ENCODE assay signal across 6 cellular contexts in the genomic region with DNA sequence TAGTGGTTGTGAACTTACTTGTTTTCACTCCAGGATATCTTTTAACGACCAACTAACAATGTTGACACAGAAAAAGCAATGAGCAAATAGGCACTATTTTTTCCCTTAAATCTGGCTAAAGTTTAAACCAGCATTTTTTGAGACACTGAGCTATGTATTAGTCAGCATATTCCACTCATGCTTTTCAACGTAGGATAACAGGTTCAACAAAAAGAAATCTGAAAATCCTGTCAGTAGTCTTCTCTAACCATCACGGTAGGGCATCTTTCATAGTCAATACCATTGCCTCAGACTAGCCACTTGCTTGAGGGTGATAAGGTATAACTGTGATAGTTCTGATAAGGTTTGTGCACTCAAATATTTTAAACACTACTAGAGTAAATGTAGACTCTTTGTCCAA.
"Had no signal": no experiment of that assay in that cellular context is flagged by ENCODE, and none has a peak within 500 bp of the region (broad histone marks: within the 10 kb centered on the region; RNA-seq: fewer than 3 reads in every experiment).

No MANE protein-coding gene starts in this region.

- H3K27ac Mint-ChIP-seq: H9 had no signal

- H3K27ac ChIP-seq: HL-60 had no signal

- H3K4me3 Mint-ChIP-seq: H9 had no signal

- ATAC-seq: K562 had no signal

- DNase-seq: GOT3, H9, HCEC 1CT, KG1 had no signal

- H3K4me3 ChIP-seq: K562 had no signal
